ENCODE assay signal across 10 cellular contexts in genomic region chr12:14577344-14577743, GRCh38. TPM values are rescaled to one million over a fixed set of nuclear protein-coding genes. Genes with fewer than 3 reads are reported as not detected.
DNase-seq lines count a peak whose midpoint lies in the region; ATAC-seq and TF ChIP-seq lines count a peak whose summit lies in the region.
"Had no signal": no experiment of that assay in that cellular context is flagged by ENCODE, and none has a peak within 500 bp of the region (broad histone marks: within the 10 kb centered on the region; RNA-seq: fewer than 3 reads in every experiment).

No MANE protein-coding gene starts in this region.

- H3K27ac ChIP-seq in SU-DHL-6 (ENCODE audit: low read depth, low read length) (peak overlapping the region; percentile 91), neutrophil (peak overlapping the region; percentile 82), gastrocnemius medialis (no peak overlapping the region)
- H3K27ac ChIP-seq: Peyer's patch had no signal

- H3F3A ChIP-seq in SU-DHL-6 (ENCODE audit: insufficient read depth) = peaks cover 13% of the 10 kb centered on the region

- H3K27me3 ChIP-seq in SU-DHL-6 (ENCODE audit: low read length) = no peaks in the 10 kb centered on the region
- H3K27me3 ChIP-seq in neutrophil = no peaks in the 10 kb centered on the region
- H3K27me3 ChIP-seq in gastrocnemius medialis = no peaks in the 10 kb centered on the region
- H3K27me3 ChIP-seq: Peyer's patch had no signal

- in situ Hi-C loops in gastrocnemius medialis (cut with MboI; ENCODE audit: low sequenced_read_pairs in 4 of 4) = no loop called here

- no peaks in the 10 kb centered on the region for H3K36me3 ChIP-seq in SU-DHL-6 (ENCODE audit: low read length)
- no peaks in the 10 kb centered on the region for H3K36me3 ChIP-seq in neutrophil
- H3K36me3 ChIP-seq in gastrocnemius medialis = no peaks in the 10 kb centered on the region
- H3K36me3 ChIP-seq: Peyer's patch had no signal

- TF ChIP-seq POLR2A in gastrocnemius medialis (IDR thresholded peaks at IDR 0.05) = no peak

- no peaks in the 10 kb centered on the region for H3K9me2 ChIP-seq in SU-DHL-6 (replicated peaks; ENCODE audit: insufficient read depth, low read length)

- no peak overlapping the region; the same call in 1 of the 2 replicates for H3K9ac ChIP-seq in SU-DHL-6 (ENCODE audit: low read length)

- H3K9me3 ChIP-seq in SU-DHL-6 (ENCODE audit: insufficient read depth, low read length) (no peaks in the 10 kb centered on the region), neutrophil (no peaks in the 10 kb centered on the region), gastrocnemius medialis (no peaks in the 10 kb centered on the region)
- H3K9me3 ChIP-seq: Peyer's patch had no signal

- intact Hi-C loops in gastrocnemius medialis (cut with DNase I; ENCODE audit: low total_unique reads) = no loop called here

- peak; percentile 72 for ATAC-seq in GM18870 (IDR thresholded peaks at IDR 0.05; ENCODE audit: unreplicated experiment)
- peak; percentile 60 for ATAC-seq in HG03139 (IDR thresholded peaks at IDR 0.05; ENCODE audit: unreplicated experiment)
- no peak for ATAC-seq in gastrocnemius medialis

- H3K4me1 ChIP-seq in neutrophil (ENCODE audit: control insufficient read depth in 1 of 2, insufficient read depth in 1 of 2, low read depth in 1 of 2, low read length in 1 of 2) (peaks cover 87 to 88% of the 10 kb centered on the region in 2 experiments), gastrocnemius medialis (no peaks in the 10 kb centered on the region)
- H3K4me1 ChIP-seq: Peyer's patch had no signal

- DNase-seq in gastrocnemius medialis = no peak
- DNase-seq in cerebellar nuclear complex (lab: John Stamatoyannopoulos, UW) = no peak
- no peak for DNase-seq in DMS53 (lab: John Stamatoyannopoulos, UW)
- DNase-seq: effector memory CD4-positive, alpha-beta T cell; Peyer's patch; stimulated activated CD4-positive, alpha-beta T cell treated with anti-CD3 and anti-CD28 coated beads, Interleukin-2, amount 100 ng/mL, for 48 hours had no signal

- peak overlapping the region; percentile 47 for H3K4me2 ChIP-seq in SU-DHL-6 (ENCODE audit: low read depth, low read length, poor library complexity, severe bottlenecking)

- no peak overlapping the region for H3K4me3 ChIP-seq in SU-DHL-6 (ENCODE audit: insufficient read depth, low read length, poor library complexity, severe bottlenecking)
- peak overlapping the region in 1 of 2 experiments; percentile 25 for H3K4me3 ChIP-seq in neutrophil (ENCODE audit: low read depth in 1 of 2, low read length in 1 of 2)
- no peak overlapping the region for H3K4me3 ChIP-seq in gastrocnemius medialis
- H3K4me3 ChIP-seq: Peyer's patch had no signal

- no peak overlapping the region for H2AFZ ChIP-seq in SU-DHL-6 (ENCODE audit: low read depth, low read length, severe bottlenecking)

- no peaks in the 10 kb centered on the region for H3K79me2 ChIP-seq in SU-DHL-6 (ENCODE audit: insufficient read depth, low read length)

- H4K20me1 ChIP-seq in SU-DHL-6 (ENCODE audit: low read depth, low read length) = no peaks in the 10 kb centered on the region

- TF ChIP-seq CTCF in SU-DHL-6 (IDR thresholded peaks at IDR 0.05; ENCODE audit: insufficient read depth, low read length, poor library complexity, severe bottlenecking) (no peak), neutrophil (IDR thresholded peaks at IDR 0.05) (no peak), gastrocnemius medialis (IDR thresholded peaks at IDR 0.05 in 4 of 5, conservative IDR thresholded peaks at IDR 0.05 in 1 of 5) (no peak)

RNA-seq across cellular contexts. Expression of gene PLBD1, which starts 9.7 kb away (rescaled TPM):
- 1 to 10 TPM; 3.0 to 7.1 (median 5.8) TPM for total RNA-seq in gastrocnemius medialis

Comparison
In these comparisons a context has a peak if more than half of its experiments do, and no peak if none do; other contexts are left out.
1. ATAC-seq: peak in GM18870 (single experiment) and HG03139 (single experiment); none in gastrocnemius medialis (0 of 2).
2. H3K27ac ChIP-seq: peak in SU-DHL-6 (single experiment) and neutrophil (single experiment); none in gastrocnemius medialis (0 of 4).